24 cellular contexts compared by ENCODE assay signal in the genomic region with DNA sequence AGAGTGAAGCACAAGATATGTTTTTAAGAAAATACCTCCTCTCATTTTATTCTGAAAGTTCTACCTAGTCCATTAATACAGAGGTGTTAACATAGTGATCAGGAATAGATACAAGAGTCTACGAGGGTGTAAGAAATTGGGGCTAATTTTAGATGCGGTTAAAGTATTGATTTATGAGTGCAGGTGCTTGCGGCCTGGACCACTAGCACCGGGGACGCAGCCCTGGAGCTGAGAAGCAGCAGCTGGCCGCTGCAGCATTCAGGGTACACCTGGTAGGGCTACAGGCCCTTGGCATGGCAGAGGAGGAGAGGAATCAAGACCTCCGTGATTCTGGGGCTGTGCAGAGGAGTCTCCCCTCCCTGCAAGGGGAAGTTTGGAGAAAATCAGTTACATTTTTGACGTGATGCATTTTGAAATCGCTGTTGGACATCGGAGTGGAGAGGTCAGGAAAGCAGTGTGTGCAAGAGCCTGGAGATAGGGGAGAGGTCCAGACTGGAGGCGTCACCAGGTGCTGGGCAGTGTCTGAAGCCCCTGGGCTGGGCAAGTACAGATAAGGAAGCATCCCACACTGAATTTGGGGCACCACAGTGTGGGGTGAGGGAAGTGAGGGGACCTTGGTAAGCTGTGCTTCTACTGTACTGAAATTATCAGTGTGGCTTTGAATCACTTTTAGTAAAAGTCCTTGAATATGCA.
DNase-seq lines count a peak whose midpoint lies in the region; ATAC-seq and TF ChIP-seq lines count a peak whose summit lies in the region.
"Had no signal": no experiment of that assay in that cellular context is flagged by ENCODE, and none has a peak within 500 bp of the region (broad histone marks: within the 10 kb centered on the region; RNA-seq: fewer than 3 reads in every experiment).

No MANE protein-coding gene starts in this region.

- no peaks in the 10 kb centered on the region for H3K4me1 Mint-ChIP-seq in Calu3 (ENCODE audit: low read depth, unreplicated experiment)
- H3K4me1 Mint-ChIP-seq: activated B cell treated with CpG ODN at 0.5 μM for 24 hours; activated naive CD4-positive, alpha-beta T cell treated with anti-CD3 and anti-CD28 coated beads, Interleukin-2, amount 50 U/mL, for 24 hours; neural crest cell had no signal

- peaks cover 12% of the 10 kb centered on the region for H3K9me3 Mint-ChIP-seq in Calu3 (ENCODE audit: low read depth, unreplicated experiment)
- H3K9me3 Mint-ChIP-seq: activated B cell treated with CpG ODN at 0.5 μM for 24 hours; activated CD8-positive, alpha-beta T cell treated with anti-CD3 and anti-CD28 coated beads for 36 hours; activated naive CD4-positive, alpha-beta T cell treated with anti-CD3 and anti-CD28 coated beads, Interleukin-2, amount 50 U/mL, for 24 hours; activated T-cell treated with anti-CD3 and anti-CD28 coated beads, Interleukin-2, amount 50 U/mL, for 24 hours; T-helper 2 cell treated with Interferon-gamma antibody and Interleukin-4, amounts not matched to agents 5 μg/mL and 100 μg/mL, for 36 hours had no signal

- no peak for TF ChIP-seq CTCF in Calu3 (IDR thresholded peaks at IDR 0.05; ENCODE audit: unreplicated experiment)

- intact Hi-C loops in Calu3 (cut with micrococcal nuclease; ENCODE audit: unreplicated experiment) = no loop called here

- H3K36me3 Mint-ChIP-seq in Calu3 (ENCODE audit: insufficient read depth, unreplicated experiment) = no peaks in the 10 kb centered on the region
- H3K36me3 Mint-ChIP-seq: activated naive CD4-positive, alpha-beta T cell treated with anti-CD3 and anti-CD28 coated beads, Interleukin-2, amount 50 U/mL, for 24 hours had no signal

- CTCF ChIA-PET in Calu3 (lab: Charles Lee) = no interaction called here

- H3K27ac Mint-ChIP-seq in Calu3 (ENCODE audit: unreplicated experiment) = no peak overlapping the region
- H3K27ac Mint-ChIP-seq: activated B cell treated with CpG ODN at 0.5 μM for 24 hours; activated CD8-positive, alpha-beta T cell treated with anti-CD3 and anti-CD28 coated beads for 36 hours; activated naive CD4-positive, alpha-beta T cell treated with anti-CD3 and anti-CD28 coated beads, Interleukin-2, amount 50 U/mL, for 24 hours; activated T-cell treated with anti-CD3 and anti-CD28 coated beads, Interleukin-2, amount 50 U/mL, for 24 hours; T-helper 2 cell treated with Interferon-gamma antibody and Interleukin-4, amounts not matched to agents 5 μg/mL and 100 μg/mL, for 36 hours had no signal

- H3K4me3 Mint-ChIP-seq in Calu3 (ENCODE audit: low read depth, unreplicated experiment) = no peak overlapping the region
- H3K4me3 Mint-ChIP-seq: activated B cell treated with CpG ODN at 0.5 μM for 24 hours; activated CD8-positive, alpha-beta T cell treated with anti-CD3 and anti-CD28 coated beads for 36 hours; activated naive CD4-positive, alpha-beta T cell treated with anti-CD3 and anti-CD28 coated beads, Interleukin-2, amount 50 U/mL, for 24 hours; activated T-cell treated with anti-CD3 and anti-CD28 coated beads, Interleukin-2, amount 50 U/mL, for 24 hours; neural crest cell; T-helper 2 cell treated with Interferon-gamma antibody and Interleukin-4, amounts not matched to agents 5 μg/mL and 100 μg/mL, for 36 hours had no signal

- peak; percentile 57 for ATAC-seq in GM19023 (IDR thresholded peaks at IDR 0.05; ENCODE audit: unreplicated experiment)
- peak; percentile 87 for ATAC-seq in HG03175 (IDR thresholded peaks at IDR 0.05; ENCODE audit: unreplicated experiment)
- ATAC-seq in HG03139 (IDR thresholded peaks at IDR 0.05; ENCODE audit: unreplicated experiment) = no peak
- ATAC-seq in HG03521 (IDR thresholded peaks at IDR 0.05; ENCODE audit: unreplicated experiment) = no peak
- ATAC-seq: activated CD8-positive, alpha-beta T cell treated with anti-CD3 and anti-CD28 coated beads for 36 hours; left colon; PC-3 had no signal

- BruUV-seq in Calu3 (replicated peaks; lab: Mats Ljungman, UMichigan) = no TSS peak

- peaks cover 8% of the 10 kb centered on the region for H3K27me3 Mint-ChIP-seq in Calu3 (ENCODE audit: unreplicated experiment)

- DNase-seq in Calu3 = peak; percentile 3
- DNase-seq in RPMI8226 = peak; percentile 28
- DNase-seq in activated CD4-positive, alpha-beta T cell treated with anti-CD3 and anti-CD28 coated beads for 48 hours = no peak
- DNase-seq in iPS-NIHi7 (ENCODE audit: extremely low spot score) = no peak
- DNase-seq: activated B cell treated with CpG ODN at 0.5 μM for 24 hours; activated CD8-positive, alpha-beta T cell treated with anti-CD3 and anti-CD28 coated beads for 36 hours; activated T-cell treated with anti-CD3 and anti-CD28 coated beads, Interleukin-2, amount 50 U/mL, for 24 hours; C1 segment of cervical spinal cord; GDM1; KG1; midbrain; NCI-H2171 treated with DMSO at 0.1 percent for 48 hours; NCI-H774; PC-3; stimulated activated CD4-positive, alpha-beta T cell treated with anti-CD3 and anti-CD28 coated beads, Interleukin-4, amount 100 ng/mL, for 4 hours; testis had no signal

Comparison
In these comparisons a context has a peak if more than half of its experiments do, and no peak if none do; other contexts are left out.
1. DNase-seq: peak in Calu3 (single experiment) and RPMI8226 (single experiment); none in activated CD4-positive, alpha-beta T cell treated with anti-CD3 and anti-CD28 coated beads for 48 hours (single experiment) and iPS-NIHi7 (single experiment).
2. ATAC-seq: peak in GM19023 (single experiment) and HG03175 (single experiment); none in HG03139 (single experiment) and HG03521 (single experiment).